In genomic region chr5:112238473-112238872, GRCh38 we compare ENCODE assay signal across 1 cellular context.
TF ChIP-seq lines count a peak whose summit lies in the region.

No MANE protein-coding gene starts in this region.

TF ChIP-seq in K562, 482 proteins besides CTCF, POLR2A, EP300 and RAD21:
- TF ChIP-seq ARID3A (IDR thresholded peaks at IDR 0.05; ENCODE audit: borderline replicate concordance, low read depth, low read length) (no peak), HOMEZ (CRISPR knock-in tag; IDR thresholded peaks at IDR 0.05) (no peak), TBP (optimal IDR thresholded peaks at IDR 0.05; ENCODE audit: low read depth, low read length) (no peak), BCOR (IDR thresholded peaks at IDR 0.05) (no peak), TRIM24 (IDR thresholded peaks at IDR 0.05) (no peak), ZC3H8 (IDR thresholded peaks at IDR 0.05) (no peak), GATA2 (CRISPR knock-in tag; IDR thresholded peaks at IDR 0.05) (no peak), CHD4 (IDR thresholded peaks at IDR 0.05; ENCODE audit: insufficient read depth, insufficient replicate concordance, low read depth, low read length, poor library complexity, severe bottlenecking) (no peak), ZNF644 (tag; IDR thresholded peaks at IDR 0.05; ENCODE audit: low read depth) (no peak), KLF16 (IDR thresholded peaks at IDR 0.05) (no peak)
TF ChIP-seq in K562: peak in this region for 0.
